10 cellular contexts compared by ENCODE assay signal in the genomic region with DNA sequence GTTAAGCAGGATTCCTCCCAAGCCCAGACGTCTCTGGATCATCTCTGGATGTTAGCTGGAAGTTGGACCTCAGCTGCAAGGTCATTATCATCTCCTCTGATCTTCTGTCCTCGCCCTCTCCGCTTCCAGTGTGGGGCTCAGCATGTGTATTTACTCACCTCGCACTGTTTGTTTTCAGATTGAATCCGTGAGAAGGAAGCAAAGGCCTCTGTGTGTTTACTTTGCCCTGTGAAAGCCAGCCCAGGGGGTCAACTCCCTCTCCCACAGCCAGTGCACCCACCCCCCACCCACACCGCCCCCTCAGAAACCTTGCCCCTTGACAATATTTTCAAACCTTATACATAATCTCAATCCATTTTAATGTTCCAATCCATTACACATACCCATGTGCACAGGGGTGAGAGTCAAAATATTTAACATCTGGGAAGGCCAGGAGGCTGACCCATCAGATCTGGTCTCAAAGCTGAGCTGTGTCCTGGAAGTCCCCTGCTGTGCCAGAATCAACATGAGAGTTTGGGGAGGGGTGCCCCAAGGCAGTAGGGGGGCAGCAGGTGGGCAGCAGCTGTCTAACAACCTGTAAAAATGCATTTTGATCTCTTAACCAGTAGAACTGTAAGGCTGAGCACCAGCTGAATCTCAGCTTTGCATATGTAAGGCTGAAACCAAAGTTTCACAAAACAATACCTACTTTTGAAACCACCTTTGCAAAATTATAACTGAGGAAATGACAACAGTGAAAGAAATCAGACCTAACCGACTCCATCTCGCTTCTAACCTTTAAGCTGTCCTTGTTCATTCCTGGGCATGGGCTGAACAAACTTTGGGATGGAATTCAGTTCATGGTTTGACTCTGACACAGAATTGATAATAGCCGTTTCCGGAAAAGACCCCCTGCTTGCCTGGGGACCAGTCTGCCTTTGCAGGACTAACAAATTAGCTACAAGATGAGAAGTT.
A peak's percentile ranks its signal among the peaks of the same experiment; 100 is the strongest.
DNase-seq lines count a peak whose midpoint lies in the region; ATAC-seq, FAIRE-seq and TF ChIP-seq lines count a peak whose summit lies in the region.
"Had no signal": no experiment of that assay in that cellular context is flagged by ENCODE, and none has a peak within 500 bp of the region (broad histone marks: within the 10 kb centered on the region; RNA-seq: fewer than 3 reads in every experiment).

No MANE protein-coding gene starts in this region.

- CTCF ChIA-PET in endothelial cell of umbilical vein (lab: Charles Lee) (interaction anchor here (1.4 to 2.0 kb wide), 2 partner anchors 10 to 77 kb away, joined by 5 to 6 read pairs; no protein-coding TSS in a partner anchor), Calu3 (lab: Charles Lee) (interaction anchor here (0.7 to 1.4 kb wide), 2 partner anchors 13 to 656 kb away, joined by 3 read pairs; no protein-coding TSS in a partner anchor)

- H3K36me3 Mint-ChIP-seq in naive thymus-derived CD8-positive, alpha-beta T cell: no peaks in the 10 kb centered on the region
- no peaks in the 10 kb centered on the region for H3K36me3 Mint-ChIP-seq in Calu3 (ENCODE audit: insufficient read depth, unreplicated experiment)

- H3K9me3 Mint-ChIP-seq in naive thymus-derived CD8-positive, alpha-beta T cell: no peaks in the 10 kb centered on the region
- H3K9me3 Mint-ChIP-seq in Calu3 (ENCODE audit: low read depth, unreplicated experiment): no peaks in the 10 kb centered on the region

- intact Hi-C loops in endothelial cell of umbilical vein (cut with micrococcal nuclease) (no loop called here), Calu3 (cut with micrococcal nuclease; ENCODE audit: unreplicated experiment) (no loop called here)

- no peak overlapping the region for H3K27ac ChIP-seq in endothelial cell of umbilical vein (ENCODE audit: insufficient read depth, low read depth, low read length)

- no peaks in the 10 kb centered on the region for H3K36me3 ChIP-seq in endothelial cell of umbilical vein (ENCODE audit: control insufficient read depth in 2 of 2, extremely low read depth in 1 of 2, insufficient read depth in 2 of 2, low read length in 2 of 2)

- no peak overlapping the region for H3K4me3 ChIP-seq in endothelial cell of umbilical vein (replicated peaks in 1 of 3; ENCODE audit: insufficient read depth in 1 of 3, low read depth in 1 of 3, low read length in 3 of 3)

- H3K27ac Mint-ChIP-seq in naive thymus-derived CD8-positive, alpha-beta T cell: no peak overlapping the region
- H3K27ac Mint-ChIP-seq in Calu3 (ENCODE audit: unreplicated experiment): no peak overlapping the region

- no peak for TF ChIP-seq POLR2A in GM12891 (IDR thresholded peaks at IDR 0.05; ENCODE audit: low read depth, low read length)
- no peak for TF ChIP-seq POLR2A in endothelial cell of umbilical vein (IDR thresholded peaks at IDR 0.05; ENCODE audit: low read depth, low read length)

- dilution Hi-C loops in endothelial cell of umbilical vein (cut with MboI; ENCODE audit: extremely low pct_ligation_motif_present, low sequenced_read_pairs): no loop called here

- no peaks in the 10 kb centered on the region for H4K20me1 ChIP-seq in endothelial cell of umbilical vein (replicated peaks; ENCODE audit: control insufficient read depth, extremely low read depth, insufficient read depth, low read length)

- no peak for TF ChIP-seq CTCF in endothelial cell of umbilical vein (IDR thresholded peaks at IDR 0.05; ENCODE audit: extremely low read depth in 1 of 2, insufficient read depth in 1 of 2, low read depth in 1 of 2, low read length in 2 of 2)
- no peak for TF ChIP-seq CTCF in Calu3 (IDR thresholded peaks at IDR 0.05; ENCODE audit: unreplicated experiment)

- H3K9me1 ChIP-seq in endothelial cell of umbilical vein (replicated peaks; ENCODE audit: control insufficient read depth, extremely low read depth, insufficient read depth, low read length): no peaks in the 10 kb centered on the region

- peak; percentile 84 for ATAC-seq in GM21390 (IDR thresholded peaks at IDR 0.05; ENCODE audit: unreplicated experiment)
- peak; percentile 33 for ATAC-seq in HG03558 (IDR thresholded peaks at IDR 0.05; ENCODE audit: extremely low read depth, unreplicated experiment)
- ATAC-seq in naive thymus-derived CD8-positive, alpha-beta T cell: no peak
- ATAC-seq: left cardiac atrium had no signal

- H3K9me3 ChIP-seq in endothelial cell of umbilical vein (replicated peaks; ENCODE audit: control insufficient read depth, insufficient read depth, low read length): no peaks in the 10 kb centered on the region

- H3K4me1 Mint-ChIP-seq in naive thymus-derived CD8-positive, alpha-beta T cell: no peaks in the 10 kb centered on the region
- H3K4me1 Mint-ChIP-seq in Calu3 (ENCODE audit: low read depth, unreplicated experiment): peaks cover 9% of the 10 kb centered on the region

- no peak overlapping the region for H3K4me3 Mint-ChIP-seq in naive thymus-derived CD8-positive, alpha-beta T cell
- H3K4me3 Mint-ChIP-seq in Calu3 (ENCODE audit: low read depth, unreplicated experiment): no peak overlapping the region

- H3K4me1 ChIP-seq in endothelial cell of umbilical vein (ENCODE audit: control insufficient read depth, extremely low read depth, insufficient read depth, low read length): no peaks in the 10 kb centered on the region

- no peak overlapping the region for H3K9ac ChIP-seq in endothelial cell of umbilical vein (replicated peaks; ENCODE audit: extremely low read depth, insufficient read depth, low read length)

- POLR2A ChIA-PET in endothelial cell of umbilical vein (lab: Charles Lee): no interaction called here
- POLR2A ChIA-PET in naive thymus-derived CD8-positive, alpha-beta T cell (lab: Charles Lee): no interaction called here

- DNase-seq in GM12891 (ENCODE audit: insufficient read length, low spot score) (no peak), endothelial cell of umbilical vein (ENCODE audit: low read depth, low spot score) (no peak), NAMALWA (ENCODE audit: low spot score) (no peak), Calu3 (no peak)
- no peak for DNase-seq in effector CD4-positive, alpha-beta T cell
- no peak for DNase-seq in naive thymus-derived CD8-positive, alpha-beta T cell
- DNase-seq: dermis blood vessel endothelial cell, left cardiac atrium had no signal

- H3K4me2 ChIP-seq in endothelial cell of umbilical vein (ENCODE audit: insufficient read depth, low read length): no peak overlapping the region

- BruUV-seq in endothelial cell of umbilical vein (replicated peaks; lab: Mats Ljungman, UMichigan) (no TSS peak), Calu3 (replicated peaks; lab: Mats Ljungman, UMichigan) (no TSS peak)

- H3K79me2 ChIP-seq in endothelial cell of umbilical vein (ENCODE audit: control insufficient read depth, insufficient read depth, low read length): no peaks in the 10 kb centered on the region

- peaks cover 0 to 5% (median 2%) of the 10 kb centered on the region in 5 donors for H3K27me3 Mint-ChIP-seq in naive thymus-derived CD8-positive, alpha-beta T cell
- H3K27me3 Mint-ChIP-seq in Calu3 (ENCODE audit: unreplicated experiment): peaks cover 9% of the 10 kb centered on the region

- FAIRE-seq in GM12891 (lab: Jason Lieb, UNC) (peak; percentile 89), endothelial cell of umbilical vein (lab: Jason Lieb, UNC) (no peak)

- no peaks in the 10 kb centered on the region for H3K27me3 ChIP-seq in endothelial cell of umbilical vein (ENCODE audit: control insufficient read depth in 2 of 2, insufficient read depth in 2 of 2, low read length in 2 of 2)

- peak overlapping the region; percentile 48 for H2AFZ ChIP-seq in endothelial cell of umbilical vein (ENCODE audit: low read depth, low read length)

TF ChIP-seq in GM12891, 5 proteins besides CTCF, POLR2A, EP300 and RAD21:
- no peak for TF ChIP-seq TAF1 (IDR thresholded peaks at IDR 0.05; ENCODE audit: low read depth, low read length)
- no peak for TF ChIP-seq PAX5 (IDR thresholded peaks at IDR 0.05; ENCODE audit: insufficient read depth, low read length, severe bottlenecking)
- no peak for TF ChIP-seq POU2F2 (IDR thresholded peaks at IDR 0.05; ENCODE audit: low read depth, low read length)
- no peak for TF ChIP-seq SPI1 (IDR thresholded peaks at IDR 0.05; ENCODE audit: low read depth, low read length)
- no peak for TF ChIP-seq POLR2AphosphoS5 (IDR thresholded peaks at IDR 0.05; ENCODE audit: low read depth, low read length)

TF ChIP-seq in endothelial cell of umbilical vein, 7 proteins besides CTCF, POLR2A, EP300 and RAD21:
- TF ChIP-seq, protein P1, sequence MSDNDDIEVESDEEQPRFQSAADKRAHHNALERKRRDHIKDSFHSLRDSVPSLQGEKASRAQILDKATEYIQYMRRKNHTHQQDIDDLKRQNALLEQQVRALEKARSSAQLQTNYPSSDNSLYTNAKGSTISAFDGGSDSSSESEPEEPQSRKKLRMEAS (IDR thresholded peaks at IDR 0.05; ENCODE audit: insufficient read depth, insufficient read length): no peak
- TF ChIP-seq MYC (IDR thresholded peaks at IDR 0.05; ENCODE audit: low read depth, low read length) (no peak), GATA2 (IDR thresholded peaks at IDR 0.05; ENCODE audit: insufficient read depth, insufficient read length, low read depth, low read length) (no peak), POLR2AphosphoS5 (IDR thresholded peaks at IDR 0.05; ENCODE audit: insufficient read depth, low read depth, low read length) (no peak), FOS (IDR thresholded peaks at IDR 0.05; ENCODE audit: borderline replicate concordance, insufficient read depth, low read length) (no peak), JUN (IDR thresholded peaks at IDR 0.05; ENCODE audit: borderline replicate concordance, insufficient read depth, insufficient read length, low read depth) (no peak), EZH2 (IDR thresholded peaks at IDR 0.05; ENCODE audit: borderline replicate concordance, low read depth, low read length, severe bottlenecking) (no peak)
TF ChIP-seq in endothelial cell of umbilical vein: peak in this region for 0.

Comparison
In these comparisons a context has a peak if more than half of its experiments do, and no peak if none do; other contexts are left out.
1. ATAC-seq: peak in GM21390 (single experiment) and HG03558 (single experiment); none in naive thymus-derived CD8-positive, alpha-beta T cell (0 of 2).